In the genomic region with DNA sequence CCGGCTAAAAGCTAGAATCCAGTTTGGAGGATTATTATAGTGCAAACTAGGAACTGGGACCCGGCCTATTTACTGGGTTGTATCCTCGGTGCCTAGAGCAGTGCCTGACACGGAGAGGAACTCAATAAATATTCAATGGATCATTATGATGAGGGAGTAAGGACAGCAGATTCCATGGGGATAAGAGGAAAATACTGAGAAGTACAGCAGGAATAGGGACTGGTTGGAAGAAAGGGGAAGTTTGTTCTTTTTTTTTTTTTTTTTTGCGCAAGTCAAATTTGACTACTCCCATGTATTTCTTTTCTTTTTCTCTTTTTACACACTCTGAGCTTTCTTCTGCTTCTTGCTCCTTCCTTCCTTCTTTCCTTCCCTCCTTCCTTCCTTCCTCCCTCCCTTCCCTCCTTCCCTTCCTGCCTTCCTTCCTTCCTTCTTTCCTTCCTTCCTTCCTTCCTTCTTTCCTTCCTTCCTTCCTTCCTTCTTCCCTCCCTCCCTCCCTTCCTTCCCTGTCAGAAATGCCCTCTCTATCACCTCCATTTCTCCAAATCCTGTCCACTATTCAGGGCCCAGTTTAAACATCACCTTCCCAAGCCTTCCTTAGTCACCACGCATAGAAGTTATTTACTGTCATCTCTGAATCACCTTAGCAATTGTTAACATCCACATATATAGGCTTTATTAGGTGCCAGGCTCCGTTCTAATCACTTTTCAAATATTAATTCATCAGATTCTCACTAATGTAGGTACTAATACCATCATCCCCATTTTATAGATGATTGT, we compare ENCODE assay signal across 8 cellular contexts.
DNase-seq lines count a peak whose midpoint lies in the region; ATAC-seq and TF ChIP-seq lines count a peak whose summit lies in the region.

No MANE protein-coding gene starts in this region.

- H2AFZ ChIP-seq in KMS-11 (ENCODE audit: low read depth): peak overlapping the region; percentile 93

- H3K27me3 ChIP-seq in KMS-11 (ENCODE audit: insufficient read depth, low read depth) (peaks cover 4% of the 10 kb centered on the region; the same call in 1 of the 2 replicates), muscle layer of duodenum (ENCODE audit: low read depth, low read length) (no peaks in the 10 kb centered on the region)

- TF ChIP-seq CTCF in AG10803 (conservative IDR thresholded peaks at IDR 0.05; ENCODE audit: low read length): no peak
- TF ChIP-seq CTCF in KMS-11 (conservative IDR thresholded peaks at IDR 0.05; ENCODE audit: low read depth, low read length): no peak

- H3K9ac ChIP-seq in KMS-11: no peak overlapping the region

- H3K27ac ChIP-seq in KMS-11 (no peak overlapping the region), caudate nucleus (ENCODE audit: low read depth, low read length) (peak overlapping the region; percentile 91), muscle layer of duodenum (ENCODE audit: low read length) (peak overlapping the region; percentile 55)

- DNase-seq in AG10803 (ENCODE audit: low read depth): no peak
- DNase-seq in caudate nucleus (lab: John Stamatoyannopoulos, UW): no peak
- DNase-seq in NCI-H146 (lab: John Stamatoyannopoulos, UW): no peak

- peaks cover 15% of the 10 kb centered on the region; the same call in 1 of the 2 replicates for H3K79me2 ChIP-seq in KMS-11 (ENCODE audit: insufficient read depth, low read depth)

- H3K4me2 ChIP-seq in KMS-11: peak overlapping the region; percentile 75; the same call in 1 of the 2 replicates

- H4K20me1 ChIP-seq in KMS-11 (ENCODE audit: insufficient read depth): no peaks in the 10 kb centered on the region

- H3K36me3 ChIP-seq in KMS-11 (ENCODE audit: insufficient read depth) (no peaks in the 10 kb centered on the region), muscle layer of duodenum (ENCODE audit: control insufficient read depth in 1 of 2, insufficient read depth in 2 of 2, low read length in 2 of 2) (peaks cover 0 to 3% of the 10 kb centered on the region in 2 donors)

- ATAC-seq in HG03354 (IDR thresholded peaks at IDR 0.05; ENCODE audit: poor library complexity, severe bottlenecking, unreplicated experiment) (no peak), GM18868 (IDR thresholded peaks at IDR 0.05; ENCODE audit: unreplicated experiment) (no peak), HG02884 (IDR thresholded peaks at IDR 0.05; ENCODE audit: unreplicated experiment) (no peak)

- H3K4me1 ChIP-seq in KMS-11 (ENCODE audit: low read depth, poor library complexity, severe bottlenecking) (peaks cover 17% of the 10 kb centered on the region), muscle layer of duodenum (ENCODE audit: control insufficient read depth in 1 of 2, insufficient read depth in 2 of 2, low read length in 2 of 2) (peaks cover 16 to 43% of the 10 kb centered on the region in 2 donors)

- H3K9me3 ChIP-seq in muscle layer of duodenum (ENCODE audit: control insufficient read depth in 1 of 2, low read length in 2 of 2): no peaks in the 10 kb centered on the region

- H3K4me3 ChIP-seq in AG10803 (ENCODE audit: low read length): peak overlapping the region; percentile 79
- no peak overlapping the region for H3K4me3 ChIP-seq in KMS-11 (IDR thresholded peaks at IDR 0.05; ENCODE audit: insufficient read depth, low read depth, low read length)
- peak overlapping the region; percentile 85 to 87 for H3K4me3 ChIP-seq in muscle layer of duodenum (ENCODE audit: low read depth in 1 of 2, low read length in 2 of 2)
